ENCODE assay signal across 8 cellular contexts in genomic region chr5:103211858-103212500, GRCh38. TPM values are rescaled to one million over a fixed set of nuclear protein-coding genes. Genes with fewer than 3 reads are reported as not detected.
DNase-seq lines count a peak whose midpoint lies in the region; ATAC-seq and TF ChIP-seq lines count a peak whose summit lies in the region.

No MANE protein-coding gene starts in this region.

- no peak overlapping the region for H3K9ac ChIP-seq in neural progenitor cell

- TF ChIP-seq CTCF in A673 (conservative IDR thresholded peaks at IDR 0.05; ENCODE audit: low read depth, low read length), result no peak
- TF ChIP-seq CTCF in neural progenitor cell (IDR thresholded peaks at IDR 0.05), result no peak

- intact Hi-C loops in A673 (cut with micrococcal nuclease; ENCODE audit: unreplicated experiment), result no loop called here

- H3K9me3 Mint-ChIP-seq in T-cell (no peaks in the 10 kb centered on the region), neural progenitor cell (no peaks in the 10 kb centered on the region)

- peak overlapping the region; percentile 51 to 68 for H3K27ac Mint-ChIP-seq in T-cell
- H3K27ac Mint-ChIP-seq in neural progenitor cell, result no peak overlapping the region

- POLR2A ChIA-PET in A673 (lab: Charles Lee; ENCODE audit: low non-redundant PET) (no interaction called here), T-cell (lab: Charles Lee) (no interaction called here)

- H3F3A ChIP-seq in neural progenitor cell (ENCODE audit: low read depth), result no peaks in the 10 kb centered on the region

- DNase-seq in A673 (ENCODE audit: low spot score) (peak; percentile 70), T-cell (no peak), neural progenitor cell (ENCODE audit: low spot score) (no peak)
- DNase-seq in activated effector memory CD4-positive, alpha-beta T cell treated with anti-CD3 and anti-CD28 coated beads, Interleukin-2, amount 50 U/mL, for 16 hours, result no peak
- DNase-seq in activated CD4-positive, alpha-beta T cell treated with anti-CD3 and anti-CD28 coated beads for 4 hours, result no peak

- CTCF ChIA-PET in A673 (lab: Charles Lee) (no interaction called here), T-cell (lab: Charles Lee) (interaction anchor here in 1 of 2 donors (0.8 to 1.2 kb wide), 2 partner anchors 13 to 72 kb away, joined by 4 to 5 read pairs; no protein-coding TSS in a partner anchor)

- H4K20me1 ChIP-seq in neural progenitor cell (ENCODE audit: low read depth), result no peaks in the 10 kb centered on the region

- H3K27ac ChIP-seq in A673 (ENCODE audit: low read depth, low read length, poor library complexity, severe bottlenecking), result no peak overlapping the region
- no peak overlapping the region for H3K27ac ChIP-seq in neural progenitor cell

- H3K27me3 ChIP-seq in A673 (replicated peaks; ENCODE audit: insufficient read depth, low read depth, low read length, poor library complexity) (no peaks in the 10 kb centered on the region), neural progenitor cell (no peaks in the 10 kb centered on the region)

- H3K4me3 Mint-ChIP-seq in T-cell (peak overlapping the region in 2 of 3 donors; percentile 10 to 16), neural progenitor cell (no peak overlapping the region)

- ATAC-seq in GM18870 (IDR thresholded peaks at IDR 0.05; ENCODE audit: unreplicated experiment) (peak; percentile 88), HG02885 (IDR thresholded peaks at IDR 0.05; ENCODE audit: poor library complexity, unreplicated experiment) (peak; percentile 64), T-cell (replicated peaks in 1 of 4) (peak in 1 of 4 experiments; percentile 45), esophagus mucosa (no peak)

- H3K79me2 ChIP-seq in neural progenitor cell (ENCODE audit: low read depth), result no peaks in the 10 kb centered on the region

- no TSS peak for BruUV-seq in A673 (replicated peaks; lab: Mats Ljungman, UMichigan)

- peaks cover 14% of the 10 kb centered on the region for H3K4me1 ChIP-seq in A673 (ENCODE audit: insufficient read depth, low read length, poor library complexity, severe bottlenecking)
- no peaks in the 10 kb centered on the region for H3K4me1 ChIP-seq in neural progenitor cell

- H3K4me1 Mint-ChIP-seq in T-cell (peaks cover 22 to 29% (median 26%) of the 10 kb centered on the region in 3 donors), neural progenitor cell (no peaks in the 10 kb centered on the region)

- H3K36me3 ChIP-seq in A673 (ENCODE audit: insufficient read depth, low read length, poor library complexity, severe bottlenecking) (no peaks in the 10 kb centered on the region), neural progenitor cell (no peaks in the 10 kb centered on the region)

- H3K9me3 ChIP-seq in A673 (ENCODE audit: low read depth, low read length, poor library complexity, severe bottlenecking) (no peaks in the 10 kb centered on the region), neural progenitor cell (ENCODE audit: low read depth) (no peaks in the 10 kb centered on the region)

- H3K4me2 ChIP-seq in neural progenitor cell, result no peak overlapping the region

- H2AFZ ChIP-seq in neural progenitor cell (replicated peaks), result no peak overlapping the region

- peaks cover 19% of the 10 kb centered on the region for H3K36me3 Mint-ChIP-seq in T-cell
- no peaks in the 10 kb centered on the region for H3K36me3 Mint-ChIP-seq in neural progenitor cell

- H3K27me3 Mint-ChIP-seq in T-cell, result no peaks in the 10 kb centered on the region
- no peaks in the 10 kb centered on the region for H3K27me3 Mint-ChIP-seq in neural progenitor cell (ENCODE audit: insufficient read depth, low read depth)

- H3K4me3 ChIP-seq in A673 (ENCODE audit: low read depth, low read length, poor library complexity, severe bottlenecking), result no peak overlapping the region
- H3K4me3 ChIP-seq in neural progenitor cell, result no peak overlapping the region

RNA-seq across cellular contexts. Expression of gene MACIR, which starts 46.6 kb away (rescaled TPM):
- total RNA-seq in A673 (2021) (22.3 and 23.4 TPM in 2 replicates), T-cell (1 to 10 TPM; 1.0 to 4.6 (median 3.7) TPM), neural progenitor cell (ENCODE audit: low replicate concordance) (22.5 and 26.3 TPM in 2 replicates), esophagus mucosa (3.6 TPM)
